Comparison of ENCODE assay signal across 18 cellular contexts in the genomic region with DNA sequence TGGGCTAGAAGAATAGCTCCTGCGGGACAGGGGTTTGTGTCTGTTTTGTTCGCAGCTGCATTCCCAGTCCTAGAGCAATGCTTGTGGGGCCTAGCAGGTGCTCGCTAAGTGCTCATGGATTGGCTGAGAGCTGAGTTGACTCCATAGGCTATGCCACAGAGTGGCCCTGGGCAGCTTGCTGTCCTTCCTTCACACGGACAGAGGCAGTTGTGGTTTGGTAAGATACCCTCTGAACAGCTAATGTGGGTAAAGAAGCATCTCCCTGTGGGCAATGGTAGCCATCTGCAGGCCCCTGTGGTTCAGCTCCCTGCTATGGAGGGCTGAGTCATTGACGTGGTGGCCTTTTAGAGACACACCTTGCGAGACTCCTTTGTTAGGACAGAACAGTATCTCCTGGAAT. TPM values are rescaled to one million over a fixed set of nuclear protein-coding genes. Genes with fewer than 3 reads are reported as not detected.
A peak's percentile ranks its signal among the peaks of the same experiment; 100 is the strongest.
DNase-seq lines count a peak whose midpoint lies in the region; ATAC-seq and TF ChIP-seq lines count a peak whose summit lies in the region.
"Had no signal": no experiment of that assay in that cellular context is flagged by ENCODE, and none has a peak within 500 bp of the region (broad histone marks: within the 10 kb centered on the region; RNA-seq: fewer than 3 reads in every experiment).

No MANE protein-coding gene starts in this region.

- peaks cover 3% of the 10 kb centered on the region; the same call in 2 of the 3 replicates for H3K9me3 Mint-ChIP-seq in GM23338
- H3K9me3 Mint-ChIP-seq in activated T-helper 17 cell treated with anti-CD3 and anti-CD28 coated beads, Interleukin-2, amount 50 U/mL, for 72 hours: no peaks in the 10 kb centered on the region
- no peaks in the 10 kb centered on the region for H3K9me3 Mint-ChIP-seq in natural killer cell
- H3K9me3 Mint-ChIP-seq: activated naive CD4-positive, alpha-beta T cell treated with anti-CD3 and anti-CD28 coated beads, Interleukin-2, amount 50 U/mL, for 24 hours had no signal

- no peaks in the 10 kb centered on the region for H3K27me3 ChIP-seq in BLaER1 treated with 17β-estradiol and CSF1 and Interleukin-3, amounts not matched to agents 10 nM and 100 nM
- H3K27me3 ChIP-seq in GM23338 (ENCODE audit: insufficient read depth) (no peaks in the 10 kb centered on the region), aorta (ENCODE audit: control insufficient read depth in 1 of 2, insufficient read depth in 2 of 2, low read length in 1 of 2) (no peaks in the 10 kb centered on the region)
- H3K27me3 ChIP-seq: breast epithelium, hepatocyte had no signal

- H3K27ac Mint-ChIP-seq in GM23338: no peak overlapping the region
- H3K27ac Mint-ChIP-seq in activated T-helper 17 cell treated with anti-CD3 and anti-CD28 coated beads, Interleukin-2, amount 50 U/mL, for 72 hours: peak overlapping the region; percentile 13
- H3K27ac Mint-ChIP-seq in natural killer cell: peak overlapping the region; percentile 15 to 80
- H3K27ac Mint-ChIP-seq: activated naive CD4-positive, alpha-beta T cell treated with anti-CD3 and anti-CD28 coated beads, Interleukin-2, amount 50 U/mL, for 24 hours; progenitor cell of endocrine pancreas had no signal

- peaks cover 5% of the 10 kb centered on the region for H3K27me3 Mint-ChIP-seq in GM23338 (ENCODE audit: insufficient read depth, low read depth, poor library complexity)
- no peaks in the 10 kb centered on the region for H3K27me3 Mint-ChIP-seq in activated T-helper 17 cell treated with anti-CD3 and anti-CD28 coated beads, Interleukin-2, amount 50 U/mL, for 72 hours
- no peaks in the 10 kb centered on the region for H3K27me3 Mint-ChIP-seq in natural killer cell (ENCODE audit: low read depth in 2 of 2)
- H3K27me3 Mint-ChIP-seq: activated naive CD4-positive, alpha-beta T cell treated with anti-CD3 and anti-CD28 coated beads, Interleukin-2, amount 50 U/mL, for 24 hours had no signal

- peaks cover 0 to 16% (median 9%) of the 10 kb centered on the region in 11 experiments; a peak in 16 of 22 replicates for H3K9me3 ChIP-seq in BLaER1 treated with 17β-estradiol and CSF1 and Interleukin-3, amounts not matched to agents 10 nM and 100 nM (replicated peaks in 1 of 11)
- H3K9me3 ChIP-seq in aorta (ENCODE audit: control insufficient read depth, low read length): no peaks in the 10 kb centered on the region
- H3K9me3 ChIP-seq: breast epithelium had no signal

- TF ChIP-seq CTCF in GM23338 (conservative IDR thresholded peaks at IDR 0.05; ENCODE audit: low read depth in 2 of 2) (no peak), natural killer cell (IDR thresholded peaks at IDR 0.05) (no peak)

- no peaks in the 10 kb centered on the region for H3K9me2 ChIP-seq in GM23338 (ENCODE audit: insufficient read depth)

- no peaks in the 10 kb centered on the region for H3F3A ChIP-seq in GM23338 (replicated peaks; ENCODE audit: low read depth)

- H3K4me3 ChIP-seq in BLaER1 treated with 17β-estradiol and CSF1 and Interleukin-3, amounts not matched to agents 10 nM and 100 nM: no peak overlapping the region
- H3K4me3 ChIP-seq in GM23338 (no peak overlapping the region), aorta (ENCODE audit: low read length in 2 of 2) (no peak overlapping the region)
- H3K4me3 ChIP-seq: breast epithelium, hepatocyte had no signal

- H4K20me1 ChIP-seq in BLaER1 treated with 17β-estradiol and CSF1 and Interleukin-3, amounts not matched to agents 10 nM and 100 nM: no peaks in the 10 kb centered on the region
- no peaks in the 10 kb centered on the region for H4K20me1 ChIP-seq in GM23338 (replicated peaks; ENCODE audit: insufficient read depth)

- H3K79me2 ChIP-seq in GM23338 (replicated peaks; ENCODE audit: insufficient read depth): no peaks in the 10 kb centered on the region
- H3K79me2 ChIP-seq: hepatocyte had no signal

- H3K4me1 Mint-ChIP-seq in GM23338 (peaks cover 17% of the 10 kb centered on the region), natural killer cell (peaks cover 53 to 67% of the 10 kb centered on the region in 2 donors)
- peaks cover 28% of the 10 kb centered on the region for H3K4me1 Mint-ChIP-seq in activated T-helper 17 cell treated with anti-CD3 and anti-CD28 coated beads, Interleukin-2, amount 50 U/mL, for 72 hours

- no peaks in the 10 kb centered on the region for H3K36me3 Mint-ChIP-seq in GM23338 (ENCODE audit: low read depth)
- H3K36me3 Mint-ChIP-seq in activated T-helper 17 cell treated with anti-CD3 and anti-CD28 coated beads, Interleukin-2, amount 50 U/mL, for 72 hours (ENCODE audit: low read depth): no peaks in the 10 kb centered on the region
- H3K36me3 Mint-ChIP-seq in natural killer cell: no peaks in the 10 kb centered on the region
- H3K36me3 Mint-ChIP-seq: activated naive CD4-positive, alpha-beta T cell treated with anti-CD3 and anti-CD28 coated beads, Interleukin-2, amount 50 U/mL, for 24 hours had no signal

- peaks cover 32 to 87% (median 61%) of the 10 kb centered on the region in 10 experiments for H3K4me1 ChIP-seq in BLaER1 treated with 17β-estradiol and CSF1 and Interleukin-3, amounts not matched to agents 10 nM and 100 nM
- peaks cover 10% of the 10 kb centered on the region for H3K4me1 ChIP-seq in GM23338 (ENCODE audit: insufficient read depth)
- H3K4me1 ChIP-seq in aorta (ENCODE audit: control insufficient read depth in 1 of 2, insufficient read depth in 2 of 2, low read length in 2 of 2): peaks cover 0 to 5% of the 10 kb centered on the region in 2 donors

- H3K36me3 ChIP-seq in BLaER1 treated with 17β-estradiol and CSF1 and Interleukin-3, amounts not matched to agents 10 nM and 100 nM: no peaks in the 10 kb centered on the region
- H3K36me3 ChIP-seq in GM23338 (ENCODE audit: insufficient read depth) (no peaks in the 10 kb centered on the region), aorta (ENCODE audit: control insufficient read depth in 1 of 2, insufficient read depth in 2 of 2, low read length in 1 of 2) (no peaks in the 10 kb centered on the region)
- H3K36me3 ChIP-seq: breast epithelium, WERI-Rb-1 had no signal

- H3K4me3 Mint-ChIP-seq in GM23338: no peak overlapping the region
- no peak overlapping the region for H3K4me3 Mint-ChIP-seq in activated T-helper 17 cell treated with anti-CD3 and anti-CD28 coated beads, Interleukin-2, amount 50 U/mL, for 72 hours
- H3K4me3 Mint-ChIP-seq in natural killer cell: no peak overlapping the region
- H3K4me3 Mint-ChIP-seq: activated naive CD4-positive, alpha-beta T cell treated with anti-CD3 and anti-CD28 coated beads, Interleukin-2, amount 50 U/mL, for 24 hours had no signal

- ATAC-seq in GM23338: no peak
- ATAC-seq in activated T-helper 17 cell treated with anti-CD3 and anti-CD28 coated beads, Interleukin-2, amount 50 U/mL, for 72 hours (replicated peaks): no peak
- no peak for ATAC-seq in natural killer cell
- ATAC-seq in aorta (ENCODE audit: low FRiP score): no peak

- intact Hi-C loops in natural killer cell (cut with micrococcal nuclease) (no loop called here), aorta (cut with DNase I) (no loop called here)

- H3K27ac ChIP-seq in BLaER1 treated with 17β-estradiol and CSF1 and Interleukin-3, amounts not matched to agents 10 nM and 100 nM: peak overlapping the region in 6 of 11 experiments; percentile 0 to 96 (median 38); a peak in 5 of 22 replicates
- no peak overlapping the region for H3K27ac ChIP-seq in GM23338 (ENCODE audit: low read depth)
- no peak overlapping the region for H3K27ac ChIP-seq in aorta (ENCODE audit: low read depth in 1 of 2, low read length in 2 of 2)
- H3K27ac ChIP-seq: breast epithelium, hepatocyte, WERI-Rb-1 had no signal

- peak overlapping the region; percentile 81; the same call in 1 of the 2 replicates for H2AFZ ChIP-seq in GM23338
- H2AFZ ChIP-seq: hepatocyte had no signal

- H3K4me2 ChIP-seq in BLaER1 treated with 17β-estradiol and CSF1 and Interleukin-3, amounts not matched to agents 10 nM and 100 nM: peak overlapping the region in 7 of 11 experiments; percentile 0 to 86 (median 44); a peak in 9 of 22 replicates
- H3K4me2 ChIP-seq in GM23338: no peak overlapping the region
- H3K4me2 ChIP-seq: hepatocyte had no signal

- WGBS in aorta, 2 donors: 87% methylated on average over 6 of the region's 6 CpGs

- DNase-seq in GM23338 (ENCODE audit: low spot score): no peak
- no peak for DNase-seq in natural killer cell
- DNase-seq in stimulated activated CD4-positive, alpha-beta T cell treated with anti-CD3 and anti-CD28 coated beads, Interleukin-4, amount 100 ng/mL, for 4 hours: no peak
- no peak for DNase-seq in aorta
- no peak for DNase-seq in superior temporal gyrus (ENCODE audit: extremely low spot score)
- DNase-seq: C1 segment of cervical spinal cord, GOT3, left cardiac atrium, MM.1S, NCI-H2081 treated with DMSO at 0.1 percent for 48 hours, NCI-H69, WERI-Rb-1 had no signal

- H3K9ac ChIP-seq in BLaER1 treated with 17β-estradiol and CSF1 and Interleukin-3, amounts not matched to agents 10 nM and 100 nM: no peak overlapping the region

TF ChIP-seq in GM23338, 12 proteins besides CTCF, POLR2A, EP300 and RAD21 (continues in another document):
- TF ChIP-seq POLR2AphosphoS5 (IDR thresholded peaks at IDR 0.05; ENCODE audit: low read depth) (no peak), EZH2phosphoT487 (IDR thresholded peaks at IDR 0.05; ENCODE audit: unreplicated experiment) (no peak), ETS1 (IDR thresholded peaks at IDR 0.05) (no peak), ZNF114 (CRISPR knock-in tag; IDR thresholded peaks at IDR 0.05) (no peak), NANOG (IDR thresholded peaks at IDR 0.05; ENCODE audit: borderline replicate concordance) (no peak), JUNB (IDR thresholded peaks at IDR 0.05; ENCODE audit: unreplicated experiment) (no peak)

RNA-seq across cellular contexts. Expression of gene LBR, which starts 23.5 kb away (rescaled TPM):
- 91.3 and 93.6 TPM in 2 replicates for total RNA-seq in GM23338 (2014; rRNA removed; shearing (Covaris generic))
- polyA plus RNA-seq in GM23338 (2016; fragmentation: Nextera tagmentation; extraction: Ambion mirVana): 41.9 and 50.6 TPM in 2 replicates
- 100 to 1,000 TPM; 123 to 184 TPM for total RNA-seq in activated T-helper 17 cell treated with anti-CD3 and anti-CD28 coated beads, Interleukin-2, amount 50 U/mL, for 72 hours
- 100 to 1,000 TPM; 161 to 179 (median 178) TPM for total RNA-seq in natural killer cell
- 10 to 100 TPM; 42.2 to 48.4 TPM for total RNA-seq in aorta
- 10 to 100 TPM in 1 of 2 donors, 1 to 10 TPM in 1; 8.5 to 16.2 TPM for polyA plus RNA-seq in aorta

Comparison
In these comparisons a context has a peak if more than half of its experiments do, and no peak if none do; other contexts are left out.
1. H3K27ac ChIP-seq: peak in BLaER1 treated with 17β-estradiol and CSF1 and Interleukin-3, amounts not matched to agents 10 nM and 100 nM (6 of 11); none in GM23338 (single experiment) and aorta (0 of 2).